In genomic region chr17:36094746-36095145, GRCh38 we compare ENCODE assay signal across 22 cellular contexts. TPM values are rescaled to one million over a fixed set of nuclear protein-coding genes. Genes with fewer than 3 reads are reported as not detected.
DNase-seq lines count a peak whose midpoint lies in the region; ATAC-seq, FAIRE-seq and TF ChIP-seq lines count a peak whose summit lies in the region.
"Had no signal": no experiment of that assay in that cellular context is flagged by ENCODE, and none has a peak within 500 bp of the region (broad histone marks: within the 10 kb centered on the region; RNA-seq: fewer than 3 reads in every experiment).

No MANE protein-coding gene starts in this region.

- no peak overlapping the region for H4K8ac ChIP-seq in H1 (ENCODE audit: extremely low read depth, insufficient read depth, low read length)

- H3K23ac ChIP-seq in H1 (ENCODE audit: insufficient read length): no peak overlapping the region

- H2AFZ ChIP-seq in H1 (ENCODE audit: low read length): 0 out of 2 replicates have a peak overlapping the region, but pooled peaks have one; percentile 53

- no peaks in the 10 kb centered on the region for H3K27me3 ChIP-seq in H1 (replicated peaks in 1 of 4; ENCODE audit: control insufficient read depth in 3 of 4, extremely low read depth in 1 of 4, insufficient read depth in 3 of 4, low read length in 3 of 4)
- H3K27me3 ChIP-seq: Peyer's patch had no signal

- no peak overlapping the region for H3K27ac ChIP-seq in H1 (ENCODE audit: low read depth, low read length)
- H3K27ac ChIP-seq: Peyer's patch had no signal

- no peak overlapping the region for H2AK5ac ChIP-seq in H1 (ENCODE audit: low read depth, low read length)

- H3K9ac ChIP-seq in H1 (replicated peaks in 1 of 4; ENCODE audit: extremely low read depth in 1 of 4, low read depth in 3 of 4, low read length in 3 of 4): no peak overlapping the region; a peak in 1 of 7 replicates

- H3K79me1 ChIP-seq in H1 (ENCODE audit: low read depth, low read length): no peaks in the 10 kb centered on the region

- peak overlapping the region; percentile 19 for H3K27ac Mint-ChIP-seq in activated naive CD8-positive, alpha-beta T cell
- H3K27ac Mint-ChIP-seq in activated naive CD8-positive, alpha-beta T cell treated with anti-CD3 and anti-CD28 coated beads for 36 hours: no peak overlapping the region
- H3K27ac Mint-ChIP-seq in stimulated activated naive CD8-positive, alpha-beta T cell treated with anti-CD3 and anti-CD28 coated beads, Interleukin-15, amount 100 ng/mL, for 72 hours: no peak overlapping the region
- H3K27ac Mint-ChIP-seq: GM23338 had no signal

- H3K4me1 ChIP-seq in H1 (replicated peaks in 1 of 4; ENCODE audit: control insufficient read depth in 3 of 4, insufficient read depth in 4 of 4, low read length in 3 of 4): no peaks in the 10 kb centered on the region; a peak in 1 of 7 replicates

- H3K36me3 Mint-ChIP-seq in activated naive CD8-positive, alpha-beta T cell: no peaks in the 10 kb centered on the region
- peaks cover 3% of the 10 kb centered on the region for H3K36me3 Mint-ChIP-seq in activated naive CD8-positive, alpha-beta T cell treated with anti-CD3 and anti-CD28 coated beads for 36 hours
- H3K36me3 Mint-ChIP-seq: CD14-positive monocyte had no signal

- no peak for TF ChIP-seq RAD21 in H1 (IDR thresholded peaks at IDR 0.05 in 1 of 2, conservative IDR thresholded peaks at IDR 0.05 in 1 of 2; ENCODE audit: low read depth in 2 of 2, low read length in 2 of 2)

- H3K4ac ChIP-seq in H1 (replicated peaks; ENCODE audit: insufficient read length, low read depth, low read length): no peak overlapping the region

- H3K14ac ChIP-seq in H1 (ENCODE audit: insufficient read length): no peak overlapping the region

- H3K4me1 Mint-ChIP-seq in activated naive CD8-positive, alpha-beta T cell (ENCODE audit: low read depth): peaks cover 26% of the 10 kb centered on the region
- H3K4me1 Mint-ChIP-seq in activated naive CD8-positive, alpha-beta T cell treated with anti-CD3 and anti-CD28 coated beads for 36 hours: peaks cover 51% of the 10 kb centered on the region
- H3K4me1 Mint-ChIP-seq in stimulated activated naive CD8-positive, alpha-beta T cell treated with anti-CD3 and anti-CD28 coated beads, Interleukin-15, amount 100 ng/mL, for 72 hours: peaks cover 68% of the 10 kb centered on the region

- H2BK120ac ChIP-seq in H1 (replicated peaks; ENCODE audit: low read depth, low read length): no peak overlapping the region

- no peak for FAIRE-seq in H1 (lab: Jason Lieb, UNC)
- FAIRE-seq: K562 had no signal

- H4K91ac ChIP-seq in H1 (replicated peaks; ENCODE audit: insufficient read length, low read length): no peak overlapping the region

- WGBS in H1 (ENCODE audit: extremely low coverage in 1 of 2, insufficient coverage in 1 of 2, insufficient read length in 1 of 2, insufficient replicate concordance in 2 of 2, low coverage in 1 of 2, low lambda C conversion rate in 2 of 2, missing lambda C conversion rate in 1 of 2), 2 experiments: 91% methylated on average over 6 of the region's 7 CpGs; no CpG with 5 or more reads in 1 of the 2 experiments

- POLR2A ChIA-PET in H1 (lab: Charles Lee; ENCODE audit: partially characterized antibody): no interaction called here

- no peak overlapping the region for H3K4me3 Mint-ChIP-seq in activated naive CD8-positive, alpha-beta T cell
- H3K4me3 Mint-ChIP-seq in activated naive CD8-positive, alpha-beta T cell treated with anti-CD3 and anti-CD28 coated beads for 36 hours: no peak overlapping the region
- no peak overlapping the region for H3K4me3 Mint-ChIP-seq in stimulated activated naive CD8-positive, alpha-beta T cell treated with anti-CD3 and anti-CD28 coated beads, Interleukin-15, amount 100 ng/mL, for 72 hours
- H3K4me3 Mint-ChIP-seq: CD14-positive monocyte, GM23338 had no signal

- H2BK15ac ChIP-seq in H1 (ENCODE audit: low read length): no peak overlapping the region

- TF ChIP-seq EP300 in H1 (IDR thresholded peaks at IDR 0.05; ENCODE audit: borderline replicate concordance in 1 of 2, low read depth in 2 of 2, low read length in 2 of 2): no peak

- TF ChIP-seq CTCF in NB4 (IDR thresholded peaks at IDR 0.05; ENCODE audit: low read depth, low read length): no peak
- TF ChIP-seq CTCF in H1 (IDR thresholded peaks at IDR 0.05; ENCODE audit: control extremely low read depth in 1 of 3, insufficient read depth in 1 of 3, low read depth in 1 of 3, low read length in 3 of 3): no peak
- TF ChIP-seq CTCF in GM13977 (IDR thresholded peaks at IDR 0.05; ENCODE audit: extremely low read depth, insufficient read depth, missing control alignments): no peak

- no peak overlapping the region for H4K5ac ChIP-seq in H1 (ENCODE audit: insufficient read length, low read depth, low read length)

- H3K23me2 ChIP-seq in H1 (ENCODE audit: low read depth, low read length): no peaks in the 10 kb centered on the region

- TF ChIP-seq POLR2A in NB4 (IDR thresholded peaks at IDR 0.05; ENCODE audit: extremely low read depth, insufficient read length) (no peak), H1 (IDR thresholded peaks at IDR 0.05; ENCODE audit: control extremely low read depth in 1 of 2, low read depth in 2 of 2, low read length in 2 of 2) (no peak)

- no peak overlapping the region for H2BK20ac ChIP-seq in H1 (ENCODE audit: low read length)

- no peak overlapping the region for H3K4me2 ChIP-seq in H1 (ENCODE audit: insufficient read depth in 1 of 2, low read depth in 2 of 2, low read length in 2 of 2)
- H3K4me2 ChIP-seq: GM23338 had no signal

- H3K9me3 ChIP-seq in H1 (ENCODE audit: insufficient read depth in 2 of 2, low read depth in 1 of 2, low read length in 1 of 2): no peaks in the 10 kb centered on the region
- H3K9me3 ChIP-seq: Peyer's patch had no signal

- DNase-seq in activated naive CD8-positive, alpha-beta T cell treated with anti-CD3 and anti-CD28 coated beads for 36 hours: no peak
- DNase-seq in NB4 (ENCODE audit: low read depth): peak; percentile 55
- DNase-seq in H1 (ENCODE audit: low read depth in 1 of 2, low spot score in 2 of 2): no peak
- peak; percentile 11 to 24 for DNase-seq in stimulated activated naive CD8-positive, alpha-beta T cell treated with anti-CD3 and anti-CD28 coated beads, Interleukin-15, amount 100 ng/mL, for 72 hours
- no peak for DNase-seq in GM13977 (ENCODE audit: low spot score)
- DNase-seq: COR-L47, DMS153, EL, NCI-H1436, NCI-H2029 treated with DMSO at 0.1 percent for 48 hours, NCI-H2171 treated with DMSO at 0.1 percent for 48 hours, NCI-H774, Peyer's patch, Right ventricle myocardium superior had no signal

- H3K18ac ChIP-seq in H1 (ENCODE audit: extremely low read depth, low read length): no peak overlapping the region

- no peak overlapping the region for H3K56ac ChIP-seq in H1 (replicated peaks; ENCODE audit: insufficient read length, low read depth, low read length)

- H3K36me3 ChIP-seq in H1 (ENCODE audit: control insufficient read depth in 2 of 4, insufficient read depth in 4 of 4, low read length in 3 of 4): no peaks in the 10 kb centered on the region
- H3K36me3 ChIP-seq: Peyer's patch had no signal

- H3K9me3 Mint-ChIP-seq in activated naive CD8-positive, alpha-beta T cell (ENCODE audit: low read depth): no peaks in the 10 kb centered on the region
- H3K9me3 Mint-ChIP-seq in activated naive CD8-positive, alpha-beta T cell treated with anti-CD3 and anti-CD28 coated beads for 36 hours: peaks cover 3% of the 10 kb centered on the region
- no peaks in the 10 kb centered on the region for H3K9me3 Mint-ChIP-seq in stimulated activated naive CD8-positive, alpha-beta T cell treated with anti-CD3 and anti-CD28 coated beads, Interleukin-15, amount 100 ng/mL, for 72 hours
- H3K9me3 Mint-ChIP-seq: GM23338 had no signal

- H3K79me2 ChIP-seq in H1 (ENCODE audit: control insufficient read depth in 1 of 2, insufficient read depth in 2 of 2, low read length in 2 of 2): no peaks in the 10 kb centered on the region

- H4K20me1 ChIP-seq in H1 (replicated peaks in 1 of 2; ENCODE audit: control insufficient read depth in 1 of 2, insufficient read depth in 2 of 2, low read length in 2 of 2): no peaks in the 10 kb centered on the region

- no peak overlapping the region for H2BK12ac ChIP-seq in H1 (ENCODE audit: low read depth, low read length)

- CTCF ChIA-PET in H1 (lab: Charles Lee; ENCODE audit: partially characterized antibody): no interaction called here

- H2BK5ac ChIP-seq in H1 (ENCODE audit: low read depth, low read length): no peak overlapping the region

- H3K4me3 ChIP-seq in NB4 (ENCODE audit: low read depth, low read length) (no peak overlapping the region), H1 (ENCODE audit: extremely low read depth in 1 of 4, insufficient read depth in 2 of 4, low read depth in 3 of 4, low read length in 4 of 4) (no peak overlapping the region)
- H3K4me3 ChIP-seq: GM23338, K562, Peyer's patch had no signal

- peaks cover 14% of the 10 kb centered on the region for H3K27me3 Mint-ChIP-seq in activated naive CD8-positive, alpha-beta T cell
- peaks cover 26% of the 10 kb centered on the region for H3K27me3 Mint-ChIP-seq in activated naive CD8-positive, alpha-beta T cell treated with anti-CD3 and anti-CD28 coated beads for 36 hours
- H3K27me3 Mint-ChIP-seq in stimulated activated naive CD8-positive, alpha-beta T cell treated with anti-CD3 and anti-CD28 coated beads, Interleukin-15, amount 100 ng/mL, for 72 hours: peaks cover 24% of the 10 kb centered on the region

- in situ Hi-C loops in GM13977 (cut with MboI; ENCODE audit: low pct_unique_long_range_greater_than_20kb, low sequenced_read_pairs, unreplicated experiment): no loop called here

- ATAC-seq in stimulated activated naive CD8-positive, alpha-beta T cell treated with anti-CD3 and anti-CD28 coated beads, Interleukin-15, amount 100 ng/mL, for 72 hours: no peak
- no peak for ATAC-seq in HG02678 (IDR thresholded peaks at IDR 0.05; ENCODE audit: unreplicated experiment)
- ATAC-seq: GM23338, SK-N-SH treated with all-trans-retinoic acid at 6 μM for 48 hours had no signal

RNA-seq across cellular contexts. Expression of gene CCL3, which starts 4.8 kb away (rescaled TPM):
- total RNA-seq in activated naive CD8-positive, alpha-beta T cell treated with anti-CD3 and anti-CD28 coated beads for 36 hours: 10 to 100 TPM; 51.5 to 52.7 TPM
- total RNA-seq in H1 (2021; fragmentation: NEBNext Ultra II Directional; extraction: Animal tissue kit (Norgen Biotek cat#: 25700)): not detected in 2 replicates
- polyA plus RNA-seq in H1 (2011; rRNA removed): not detected in 2 replicates
- not detected for polyA plus RNA-seq in H1 (2011; cell fraction: cytosol; rRNA removed)
- 0.07 TPM for polyA plus RNA-seq in H1 (2011; cell fraction: nucleus; rRNA removed)
- not detected in 4 replicates for polyA plus RNA-seq in H1 (2012, experiment 1 of 2)
- polyA plus RNA-seq in H1 (2012, experiment 2 of 2): not detected
- not detected for polyA plus RNA-seq in H1 (2013, experiment 1 of 2)
- polyA plus RNA-seq in H1 (2013, experiment 2 of 2): not detected
- polyA minus RNA-seq in H1 (2011; rRNA and poly(A)+ RNA removed): not detected in 2 replicates
- not detected for polyA minus RNA-seq in H1 (2011; cell fraction: cytosol; rRNA and poly(A)+ RNA removed)
- not detected for polyA minus RNA-seq in H1 (2011; cell fraction: nucleus; rRNA and poly(A)+ RNA removed)
- total RNA-seq: A673, GM23338, NCI-H460 had no signal
- polyA plus RNA-seq: GM23338, K562 had no signal

RNA-seq across cellular contexts. Expression of gene CCL4, which starts 8.9 kb away (rescaled TPM):
- total RNA-seq in activated naive CD8-positive, alpha-beta T cell treated with anti-CD3 and anti-CD28 coated beads for 36 hours: 10 to 100 TPM; 43.7 to 49.4 TPM
- not detected in 2 replicates for total RNA-seq in H1 (2021; fragmentation: NEBNext Ultra II Directional; extraction: Animal tissue kit (Norgen Biotek cat#: 25700))
- polyA plus RNA-seq in H1 (2011; rRNA removed): not detected in 2 replicates
- not detected for polyA plus RNA-seq in H1 (2011; cell fraction: cytosol; rRNA removed)
- not detected for polyA plus RNA-seq in H1 (2011; cell fraction: nucleus; rRNA removed)
- not detected in 4 replicates for polyA plus RNA-seq in H1 (2012, experiment 1 of 2)
- not detected for polyA plus RNA-seq in H1 (2012, experiment 2 of 2)
- not detected for polyA plus RNA-seq in H1 (2013, experiment 1 of 2)
- not detected for polyA plus RNA-seq in H1 (2013, experiment 2 of 2)
- polyA minus RNA-seq in H1 (2011; rRNA and poly(A)+ RNA removed): not detected in 2 replicates
- polyA minus RNA-seq in H1 (2011; cell fraction: cytosol; rRNA and poly(A)+ RNA removed): not detected
- polyA minus RNA-seq in H1 (2011; cell fraction: nucleus; rRNA and poly(A)+ RNA removed): not detected
- total RNA-seq: A673, GM23338, NCI-H460 had no signal
- polyA plus RNA-seq: GM23338, K562 had no signal

RNA-seq across cellular contexts. Expression of gene CCL18, which starts 30.7 kb away (rescaled TPM):
- total RNA-seq in activated naive CD8-positive, alpha-beta T cell treated with anti-CD3 and anti-CD28 coated beads for 36 hours: not detected
- not detected in 2 replicates for total RNA-seq in H1 (2021; fragmentation: NEBNext Ultra II Directional; extraction: Animal tissue kit (Norgen Biotek cat#: 25700))
- not detected in 2 replicates for polyA plus RNA-seq in H1 (2011; rRNA removed)
- not detected for polyA plus RNA-seq in H1 (2011; cell fraction: cytosol; rRNA removed)
- not detected for polyA plus RNA-seq in H1 (2011; cell fraction: nucleus; rRNA removed)
- not detected in 4 replicates for polyA plus RNA-seq in H1 (2012, experiment 1 of 2)
- polyA plus RNA-seq in H1 (2012, experiment 2 of 2): not detected
- polyA plus RNA-seq in H1 (2013, experiment 1 of 2): not detected
- polyA plus RNA-seq in H1 (2013, experiment 2 of 2): not detected
- polyA minus RNA-seq in H1 (2011; rRNA and poly(A)+ RNA removed): not detected in 2 replicates
- not detected for polyA minus RNA-seq in H1 (2011; cell fraction: cytosol; rRNA and poly(A)+ RNA removed)
- not detected for polyA minus RNA-seq in H1 (2011; cell fraction: nucleus; rRNA and poly(A)+ RNA removed)
- total RNA-seq: A673, GM23338, K562, NCI-H460 had no signal
- polyA plus RNA-seq: CD14-positive monocyte, GM23338, K562 had no signal

Comparison
In these comparisons a context has a peak if more than half of its experiments do, and no peak if none do; other contexts are left out.
1. DNase-seq: peak in NB4 (single experiment) and stimulated activated naive CD8-positive, alpha-beta T cell treated with anti-CD3 and anti-CD28 coated beads, Interleukin-15, amount 100 ng/mL, for 72 hours (2 of 2); none in activated naive CD8-positive, alpha-beta T cell treated with anti-CD3 and anti-CD28 coated beads for 36 hours (single experiment), H1 (0 of 2) and GM13977 (single experiment).
2. RNA of gene CCL3, which starts 4.8 kb away (total RNA-seq): 51.5 to 52.7 TPM in activated naive CD8-positive, alpha-beta T cell treated with anti-CD3 and anti-CD28 coated beads for 36 hours; not detected in H1; every median in the first group is over 10 times any median in the second.
3. RNA of gene CCL4, which starts 8.9 kb away (total RNA-seq): 43.7 to 49.4 TPM in activated naive CD8-positive, alpha-beta T cell treated with anti-CD3 and anti-CD28 coated beads for 36 hours; not detected in H1; every median in the first group is over 10 times any median in the second.